In the genomic region with DNA sequence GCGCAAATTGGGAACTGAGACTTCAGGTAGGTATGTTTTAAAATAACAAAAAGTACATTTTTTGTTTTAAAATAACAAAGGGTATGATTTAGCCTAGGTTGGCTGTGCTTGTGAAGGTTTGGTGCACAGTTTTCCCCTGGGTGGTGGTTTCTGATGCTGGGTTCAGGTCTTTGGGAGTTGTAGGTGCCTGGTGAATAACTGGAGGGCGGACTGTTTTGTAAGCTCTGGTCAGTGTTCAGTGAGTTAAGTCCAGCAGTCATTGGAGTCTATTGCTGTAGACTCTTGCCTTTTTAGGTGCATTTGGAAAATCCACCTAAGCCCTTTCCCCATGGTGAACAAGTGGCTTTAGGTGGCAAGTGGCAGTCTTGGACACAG, we compare ENCODE assay signal across 2 cellular contexts.
TF ChIP-seq lines count a peak whose summit lies in the region.

No MANE protein-coding gene starts in this region.

TF ChIP-seq in GM23338, 12 proteins besides CTCF, POLR2A, EP300 and RAD21 (continued from another document and continues in another):
- no peak for TF ChIP-seq REST (IDR thresholded peaks at IDR 0.05; ENCODE audit: unreplicated experiment)
- TF ChIP-seq EZH2 (IDR thresholded peaks at IDR 0.05; ENCODE audit: low read depth, unreplicated experiment), result no peak
- no peak for TF ChIP-seq POLR2AphosphoS5 (IDR thresholded peaks at IDR 0.05; ENCODE audit: low read depth)
- no peak for TF ChIP-seq ZNF331 (CRISPR knock-in tag; IDR thresholded peaks at IDR 0.05; ENCODE audit: low read depth)
- no peak for TF ChIP-seq EZH2phosphoT487 (IDR thresholded peaks at IDR 0.05; ENCODE audit: unreplicated experiment)
- TF ChIP-seq CREB1 (CRISPR knock-in tag; IDR thresholded peaks at IDR 0.05; ENCODE audit: low read depth), result no peak
- TF ChIP-seq ZNF462 (CRISPR knock-in tag; IDR thresholded peaks at IDR 0.05), result no peak
- TF ChIP-seq, protein P1, sequence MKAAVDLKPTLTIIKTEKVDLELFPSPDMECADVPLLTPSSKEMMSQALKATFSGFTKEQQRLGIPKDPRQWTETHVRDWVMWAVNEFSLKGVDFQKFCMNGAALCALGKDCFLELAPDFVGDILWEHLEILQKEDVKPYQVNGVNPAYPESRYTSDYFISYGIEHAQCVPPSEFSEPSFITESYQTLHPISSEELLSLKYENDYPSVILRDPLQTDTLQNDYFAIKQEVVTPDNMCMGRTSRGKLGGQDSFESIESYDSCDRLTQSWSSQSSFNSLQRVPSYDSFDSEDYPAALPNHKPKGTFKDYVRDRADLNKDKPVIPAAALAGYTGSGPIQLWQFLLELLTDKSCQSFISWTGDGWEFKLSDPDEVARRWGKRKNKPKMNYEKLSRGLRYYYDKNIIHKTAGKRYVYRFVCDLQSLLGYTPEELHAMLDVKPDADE (IDR thresholded peaks at IDR 0.05), result no peak
- TF ChIP-seq ZNF114 (CRISPR knock-in tag; IDR thresholded peaks at IDR 0.05), result no peak
- TF ChIP-seq STAT1 (IDR thresholded peaks at IDR 0.05; ENCODE audit: unreplicated experiment), result no peak

TF ChIP-seq in WTC11, 78 proteins besides CTCF, POLR2A, EP300 and RAD21 (continued from another document):
- TF ChIP-seq, protein P2, sequence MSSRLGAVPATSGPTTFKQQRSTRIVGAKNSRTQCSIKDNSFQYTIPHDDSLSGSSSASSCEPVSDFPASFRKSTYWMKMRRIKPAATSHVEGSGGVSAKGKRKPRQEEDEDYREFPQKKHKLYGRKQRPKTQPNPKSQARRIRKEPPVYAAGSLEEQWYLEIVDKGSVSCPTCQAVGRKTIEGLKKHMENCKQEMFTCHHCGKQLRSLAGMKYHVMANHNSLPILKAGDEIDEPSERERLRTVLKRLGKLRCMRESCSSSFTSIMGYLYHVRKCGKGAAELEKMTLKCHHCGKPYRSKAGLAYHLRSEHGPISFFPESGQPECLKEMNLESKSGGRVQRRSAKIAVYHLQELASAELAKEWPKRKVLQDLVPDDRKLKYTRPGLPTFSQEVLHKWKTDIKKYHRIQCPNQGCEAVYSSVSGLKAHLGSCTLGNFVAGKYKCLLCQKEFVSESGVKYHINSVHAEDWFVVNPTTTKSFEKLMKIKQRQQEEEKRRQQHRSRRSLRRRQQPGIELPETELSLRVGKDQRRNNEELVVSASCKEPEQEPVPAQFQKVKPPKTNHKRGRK (CRISPR knock-in tag; IDR thresholded peaks at IDR 0.05; ENCODE audit: borderline replicate concordance), result no peak
- no peak for TF ChIP-seq KAT7 (CRISPR knock-in tag; IDR thresholded peaks at IDR 0.05; ENCODE audit: borderline replicate concordance)
- no peak for TF ChIP-seq USF2 (CRISPR knock-in tag; IDR thresholded peaks at IDR 0.05)
- no peak for TF ChIP-seq MAX (CRISPR knock-in tag; IDR thresholded peaks at IDR 0.05)
- TF ChIP-seq FOXP4 (CRISPR knock-in tag; IDR thresholded peaks at IDR 0.05), result no peak
- TF ChIP-seq CREB1 (CRISPR knock-in tag; IDR thresholded peaks at IDR 0.05), result no peak
- no peak for TF ChIP-seq ZNF232 (CRISPR knock-in tag; IDR thresholded peaks at IDR 0.05)
- TF ChIP-seq SMAD4 (CRISPR knock-in tag; IDR thresholded peaks at IDR 0.05), result no peak
- no peak for TF ChIP-seq ELF4 (CRISPR knock-in tag; IDR thresholded peaks at IDR 0.05; ENCODE audit: low read depth)
- no peak for TF ChIP-seq E2F1 (CRISPR knock-in tag; IDR thresholded peaks at IDR 0.05)
- TF ChIP-seq, protein P3, sequence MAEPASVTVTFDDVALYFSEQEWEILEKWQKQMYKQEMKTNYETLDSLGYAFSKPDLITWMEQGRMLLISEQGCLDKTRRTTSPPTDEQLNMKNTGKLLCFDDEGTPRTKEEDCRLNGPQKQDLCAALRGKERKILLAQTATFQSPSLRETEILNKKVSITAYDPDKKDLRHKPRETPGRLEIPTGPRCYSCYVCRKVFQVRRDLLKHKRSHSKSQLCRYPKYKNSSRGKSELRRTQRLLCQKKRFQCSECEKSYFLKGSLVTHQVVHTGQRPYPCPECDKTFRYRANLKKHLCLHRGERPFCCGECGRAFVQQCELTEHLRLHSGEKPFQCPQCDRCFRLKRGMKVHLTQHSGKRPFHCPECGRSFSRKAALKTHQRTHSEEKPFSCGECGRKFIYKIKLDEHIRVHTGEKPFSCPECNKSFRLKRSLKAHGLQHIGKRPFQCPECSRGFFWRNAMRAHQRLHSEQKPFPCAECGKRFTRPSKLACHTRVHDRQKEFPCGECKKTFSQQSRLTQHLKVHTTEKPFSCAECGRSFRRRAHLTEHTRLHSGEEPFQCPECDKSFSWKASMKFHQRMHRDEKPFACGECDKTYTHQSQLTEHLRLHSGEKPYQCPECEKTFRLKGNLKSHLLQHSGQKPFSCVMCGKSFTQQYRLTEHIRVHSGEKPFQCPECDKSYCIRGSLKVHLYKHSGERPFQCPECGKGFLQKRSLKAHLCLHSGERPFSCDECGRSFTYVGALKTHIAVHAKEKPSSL (CRISPR knock-in tag; conservative IDR thresholded peaks at IDR 0.05), result no peak
- no peak for TF ChIP-seq FOXJ3 (CRISPR knock-in tag; IDR thresholded peaks at IDR 0.05; ENCODE audit: borderline replicate concordance)
